Comparison of ENCODE assay signal across 16 cellular contexts in the genomic region with DNA sequence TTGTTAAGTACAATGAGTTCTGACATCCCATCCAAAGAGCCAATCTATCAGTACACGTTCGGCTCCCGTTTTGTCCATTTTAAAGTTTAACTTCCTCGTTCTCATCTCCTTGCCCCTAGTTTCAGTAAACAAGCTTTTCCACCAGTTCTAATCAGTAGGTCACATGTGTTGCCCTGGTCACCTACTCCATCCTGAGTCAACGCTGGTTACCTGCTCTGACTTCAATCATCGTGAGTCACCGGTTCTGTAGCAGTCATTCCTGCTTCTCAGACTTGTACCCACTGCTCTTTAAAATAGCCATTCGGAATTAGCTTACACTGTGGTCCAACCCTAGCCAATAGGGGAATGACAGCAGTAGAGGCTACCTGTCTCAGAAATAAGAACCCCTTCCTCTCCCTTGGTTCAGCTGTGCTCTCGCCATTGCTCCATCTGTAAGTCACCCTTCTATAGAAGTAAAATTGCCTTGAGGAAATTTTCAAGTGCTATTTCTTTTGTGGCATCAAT.
DNase-seq lines count a peak whose midpoint lies in the region; ATAC-seq, FAIRE-seq and TF ChIP-seq lines count a peak whose summit lies in the region.
"Had no signal": no experiment of that assay in that cellular context is flagged by ENCODE, and none has a peak within 500 bp of the region (broad histone marks: within the 10 kb centered on the region; RNA-seq: fewer than 3 reads in every experiment).

No MANE protein-coding gene starts in this region.

- TF ChIP-seq CTCF in Panc1 (IDR thresholded peaks at IDR 0.05) = no peak

- H3K9me3 ChIP-seq in Panc1 (ENCODE audit: control insufficient read depth, insufficient read depth, low read depth, low read length) (no peaks in the 10 kb centered on the region), small intestine (ENCODE audit: control insufficient read depth, low read depth) (no peaks in the 10 kb centered on the region)

- TF ChIP-seq POLR2A in erythroblast (IDR thresholded peaks at IDR 0.05; ENCODE audit: low read length) = no peak

- no peak overlapping the region for H3K27ac ChIP-seq in Panc1 (ENCODE audit: low read length)
- peak overlapping the region in 1 of 2 donors; percentile 37 for H3K27ac ChIP-seq in small intestine (ENCODE audit: low read depth in 1 of 2, low read length in 1 of 2)
- H3K27ac ChIP-seq: skin epidermis had no signal

- H3K27me3 ChIP-seq in Panc1 (ENCODE audit: control insufficient read depth, insufficient read depth, low read length) = no peaks in the 10 kb centered on the region
- no peaks in the 10 kb centered on the region for H3K27me3 ChIP-seq in small intestine (ENCODE audit: control insufficient read depth in 2 of 2, insufficient read depth in 2 of 2, low read length in 2 of 2)

- H3K4me1 ChIP-seq in Panc1 (ENCODE audit: control insufficient read depth, insufficient read depth, low read length) (no peaks in the 10 kb centered on the region), small intestine (ENCODE audit: control insufficient read depth in 2 of 2, insufficient read depth in 1 of 2, low read depth in 1 of 2, low read length in 1 of 2) (no peaks in the 10 kb centered on the region)

- peaks cover 15% of the 10 kb centered on the region for H3K27me3 Mint-ChIP-seq in activated CD8-positive, alpha-beta memory T cell treated with anti-CD3 and anti-CD28 coated beads, Interleukin-2, amount 10 ng/mL, durations not matched to agents 7 days and 5 days

- H3K4me3 ChIP-seq in Panc1 (ENCODE audit: low read depth in 2 of 2, low read length in 2 of 2) (no peak overlapping the region), small intestine (ENCODE audit: low read depth in 1 of 2, low read length in 2 of 2) (no peak overlapping the region)
- H3K4me3 ChIP-seq: skin epidermis had no signal

- H3K4me1 Mint-ChIP-seq in activated CD8-positive, alpha-beta memory T cell treated with anti-CD3 and anti-CD28 coated beads, Interleukin-2, amount 10 ng/mL, durations not matched to agents 7 days and 5 days = peaks cover 24% of the 10 kb centered on the region
- H3K4me1 Mint-ChIP-seq: central memory CD8-positive, alpha-beta T cell; nephron had no signal

- BruUV-seq in Panc1 (replicated peaks; lab: Mats Ljungman, UMichigan) = no TSS peak

- peaks cover 3% of the 10 kb centered on the region for H3K9me3 Mint-ChIP-seq in activated CD8-positive, alpha-beta memory T cell treated with anti-CD3 and anti-CD28 coated beads, Interleukin-2, amount 10 ng/mL, durations not matched to agents 7 days and 5 days (ENCODE audit: low read depth)
- H3K9me3 Mint-ChIP-seq: central memory CD8-positive, alpha-beta T cell had no signal

- no peak overlapping the region for H3K27ac Mint-ChIP-seq in activated CD8-positive, alpha-beta memory T cell treated with anti-CD3 and anti-CD28 coated beads, Interleukin-2, amount 10 ng/mL, durations not matched to agents 7 days and 5 days

- WGBS in small intestine, 3 donors = 20 to 60% (median 40%) methylated on average over 9 of the region's 9 CpGs

- ATAC-seq in activated CD8-positive, alpha-beta memory T cell treated with anti-CD3 and anti-CD28 coated beads, Interleukin-2, amount 10 ng/mL, durations not matched to agents 7 days and 5 days = peak; percentile 20
- ATAC-seq in Panc1 (peak; percentile 55), HG03439 (IDR thresholded peaks at IDR 0.05; ENCODE audit: unreplicated experiment) (no peak)

- CTCF ChIA-PET in activated CD8-positive, alpha-beta memory T cell treated with anti-CD3 and anti-CD28 coated beads, Interleukin-2, amount 10 ng/mL, durations not matched to agents 7 days and 5 days (lab: Charles Lee) = no interaction called here
- CTCF ChIA-PET in Panc1 (lab: Charles Lee) = no interaction called here

- H3K4me3 Mint-ChIP-seq in activated CD8-positive, alpha-beta memory T cell treated with anti-CD3 and anti-CD28 coated beads, Interleukin-2, amount 10 ng/mL, durations not matched to agents 7 days and 5 days = no peak overlapping the region
- H3K4me3 Mint-ChIP-seq: central memory CD8-positive, alpha-beta T cell; nephron had no signal

- FAIRE-seq in small intestine (lab: Jason Lieb, UNC) = no peak

- intact Hi-C loops in Panc1 (cut with micrococcal nuclease; ENCODE audit: unreplicated experiment) = no loop called here

- POLR2A ChIA-PET in Panc1 (lab: Charles Lee) = no interaction called here

- H3K36me3 Mint-ChIP-seq in activated CD8-positive, alpha-beta memory T cell treated with anti-CD3 and anti-CD28 coated beads, Interleukin-2, amount 10 ng/mL, durations not matched to agents 7 days and 5 days = no peaks in the 10 kb centered on the region

- no peak for DNase-seq in activated CD8-positive, alpha-beta memory T cell treated with anti-CD3 and anti-CD28 coated beads, Interleukin-2, amount 10 ng/mL, durations not matched to agents 7 days and 5 days
- no peak for DNase-seq in activated CD8-positive, alpha-beta memory T cell treated with anti-CD3 and anti-CD28 coated beads, Interleukin-2, amount 50 U/mL, for 48 hours
- DNase-seq in Panc1 (ENCODE audit: low read depth, low spot score) (peak; percentile 39), erythroblast (lab: John Stamatoyannopoulos, UW) (peak; percentile 7 to 26), small intestine (peak; percentile 79), NCI-H1694 treated with DMSO at 0.1 percent for 48 hours (lab: John Stamatoyannopoulos, UW) (no peak), hippocampal formation (lab: John Stamatoyannopoulos, UW) (no peak)
- DNase-seq: activated gamma-delta T cell treated with Interleukin-2 at 50 U/mL for 16 hours, DMS79, HCEC 1CT, NCI-H1436 treated with DMSO at 0.1 percent for 48 hours, NCI-H748 treated with DMSO at 0.1 percent for 48 hours had no signal

- in situ Hi-C loops in Panc1 (cut with HindIII; ENCODE audit: low pct_unique_long_range_greater_than_20kb, low sequenced_read_pairs) = no loop called here

- H3K36me3 ChIP-seq in Panc1 (ENCODE audit: control insufficient read depth, insufficient read depth, low read length) (no peaks in the 10 kb centered on the region), small intestine (ENCODE audit: control insufficient read depth in 2 of 2, insufficient read depth in 2 of 2, low read length in 2 of 2) (no peaks in the 10 kb centered on the region)

Comparison
In these comparisons a context has a peak if more than half of its experiments do, and no peak if none do; other contexts are left out.
1. DNase-seq: peak in Panc1 (single experiment), erythroblast (2 of 2) and small intestine (single experiment); none in activated CD8-positive, alpha-beta memory T cell treated with anti-CD3 and anti-CD28 coated beads, Interleukin-2, amount 10 ng/mL, durations not matched to agents 7 days and 5 days (single experiment), activated CD8-positive, alpha-beta memory T cell treated with anti-CD3 and anti-CD28 coated beads, Interleukin-2, amount 50 U/mL, for 48 hours (single experiment), NCI-H1694 treated with DMSO at 0.1 percent for 48 hours (single experiment) and hippocampal formation (0 of 2).